ENCODE assay signal across 15 cellular contexts in the genomic region with DNA sequence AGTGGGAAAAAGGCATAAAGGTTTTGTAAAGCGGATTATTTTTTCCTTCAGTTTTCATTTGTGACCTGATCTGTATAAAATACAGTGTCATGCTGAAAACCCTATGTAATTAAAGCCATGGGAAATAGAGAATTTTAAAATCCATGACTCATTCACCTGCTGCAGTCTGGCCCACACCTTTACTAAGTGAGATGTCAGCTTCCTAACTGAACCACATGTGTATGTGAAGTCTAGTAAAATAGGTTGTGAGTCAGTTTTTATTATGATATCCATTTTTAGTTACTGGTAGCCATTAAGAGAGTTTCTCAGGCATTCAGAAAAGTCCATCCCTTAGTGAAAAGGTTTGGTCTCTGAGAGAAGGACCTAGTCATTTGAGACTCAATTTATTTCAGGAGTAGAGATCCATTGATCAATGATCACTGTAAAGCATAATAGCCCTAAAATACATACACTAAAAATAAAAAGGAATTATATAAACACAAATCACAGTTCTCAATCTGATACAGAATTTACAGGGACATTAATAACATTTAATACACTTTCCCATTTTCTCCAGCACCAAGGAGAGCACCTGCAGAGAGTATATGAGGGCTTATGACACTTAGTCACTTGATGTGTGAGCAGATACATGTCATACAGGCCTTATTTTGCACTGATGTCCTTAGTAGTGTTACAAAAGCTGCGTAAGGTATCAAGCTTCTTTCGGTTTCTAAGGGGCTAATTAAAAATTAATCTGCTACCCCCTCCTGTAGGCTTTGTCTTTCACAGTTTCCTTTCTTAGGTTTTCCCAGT.
DNase-seq lines count a peak whose midpoint lies in the region; ATAC-seq and TF ChIP-seq lines count a peak whose summit lies in the region.
"Had no signal": no experiment of that assay in that cellular context is flagged by ENCODE, and none has a peak within 500 bp of the region (broad histone marks: within the 10 kb centered on the region; RNA-seq: fewer than 3 reads in every experiment).

No MANE protein-coding gene starts in this region.

- peaks cover 7% of the 10 kb centered on the region; the same call in 1 of the 2 replicates for H4K20me1 ChIP-seq in PC-3 (ENCODE audit: low read length)

- H3K27me3 ChIP-seq in PC-3 (ENCODE audit: low read length) (no peaks in the 10 kb centered on the region), right cardiac atrium (ENCODE audit: control insufficient read depth, insufficient read depth) (no peaks in the 10 kb centered on the region)
- H3K27me3 ChIP-seq: SJSA1, suprapubic skin had no signal

- no peak overlapping the region for H3K9ac ChIP-seq in PC-3 (ENCODE audit: low read length)

- H3K27ac ChIP-seq in PC-3 (ENCODE audit: low read length) (no peak overlapping the region; the same call in 1 of the 2 replicates), right cardiac atrium (ENCODE audit: low read length) (no peak overlapping the region)
- H3K27ac ChIP-seq: prostate gland, SJSA1, suprapubic skin had no signal

- H3K9me2 ChIP-seq in PC-3 (replicated peaks; ENCODE audit: low read length) = no peaks in the 10 kb centered on the region

- H2AFZ ChIP-seq in PC-3 (ENCODE audit: low read length) = no peak overlapping the region

- TF ChIP-seq CTCF in PC-3 (conservative IDR thresholded peaks at IDR 0.05; ENCODE audit: low read depth, low read length) (no peak), fibroblast of villous mesenchyme (IDR thresholded peaks at IDR 0.05; ENCODE audit: insufficient read depth, low read depth, low read length) (no peak)

- WGBS in right cardiac atrium = 80% methylated on average over 3 of the region's 3 CpGs

- no peak overlapping the region for H3K4me2 ChIP-seq in PC-3 (ENCODE audit: low read length)

- H3F3A ChIP-seq in PC-3 (ENCODE audit: low read length, unreplicated experiment) = no peaks in the 10 kb centered on the region

- H3K9me3 Mint-ChIP-seq in stimulated activated effector memory CD8-positive, alpha-beta T cell treated with anti-CD3 and anti-CD28 coated beads, Interleukin-12 subunit alpha, Interleukin-12 subunit beta, amount 100 ng/mL, for 72 hours = no peaks in the 10 kb centered on the region

- intact Hi-C loops in PC-3 (cut with micrococcal nuclease) (loop anchor here (5.0 to 10.0 kb wide), 2 partner anchors 71 to 106 kb away; a partner anchor contains a TSS), right cardiac atrium (cut with DNase I) (no loop called here)

- H3K27ac Mint-ChIP-seq in stimulated activated effector memory CD8-positive, alpha-beta T cell treated with anti-CD3 and anti-CD28 coated beads, Interleukin-12 subunit alpha, Interleukin-12 subunit beta, amount 100 ng/mL, for 72 hours = no peak overlapping the region
- H3K27ac Mint-ChIP-seq: CD14-positive monocyte had no signal

- BruUV-seq in PC-3 (replicated peaks; lab: Mats Ljungman, UMichigan) = no TSS peak

- POLR2A ChIA-PET in PC-3 (lab: Charles Lee; ENCODE audit: unreplicated experiment) = no interaction called here

- peaks cover 8% of the 10 kb centered on the region for H3K4me1 Mint-ChIP-seq in stimulated activated effector memory CD8-positive, alpha-beta T cell treated with anti-CD3 and anti-CD28 coated beads, Interleukin-12 subunit alpha, Interleukin-12 subunit beta, amount 100 ng/mL, for 72 hours

- CTCF ChIA-PET in PC-3 (lab: Charles Lee) = no interaction called here

- H3K36me3 Mint-ChIP-seq in stimulated activated effector memory CD8-positive, alpha-beta T cell treated with anti-CD3 and anti-CD28 coated beads, Interleukin-12 subunit alpha, Interleukin-12 subunit beta, amount 100 ng/mL, for 72 hours = peaks cover 35% of the 10 kb centered on the region

- ATAC-seq in HG02642 (IDR thresholded peaks at IDR 0.05; ENCODE audit: poor library complexity, unreplicated experiment) (peak; percentile 55), PC-3 (peak; percentile 83), HG02884 (IDR thresholded peaks at IDR 0.05; ENCODE audit: unreplicated experiment) (no peak), right cardiac atrium (no peak)
- ATAC-seq in stimulated activated effector memory CD8-positive, alpha-beta T cell treated with anti-CD3 and anti-CD28 coated beads, Interleukin-12 subunit alpha, Interleukin-12 subunit beta, amount 100 ng/mL, for 72 hours = no peak

- H3K4me3 ChIP-seq in PC-3 (ENCODE audit: low read length) = no peak overlapping the region
- H3K4me3 ChIP-seq in fibroblast of villous mesenchyme (ENCODE audit: low read depth, low read length) = no peak overlapping the region
- H3K4me3 ChIP-seq in right cardiac atrium (ENCODE audit: low read length) = no peak overlapping the region
- H3K4me3 ChIP-seq: prostate gland, SJSA1, suprapubic skin had no signal

- H3K36me3 ChIP-seq in PC-3 (ENCODE audit: low read depth, low read length) = peaks cover 15% of the 10 kb centered on the region; the same call in 1 of the 2 replicates
- H3K36me3 ChIP-seq: prostate gland had no signal

- H3K4me1 ChIP-seq in PC-3 (ENCODE audit: insufficient read depth, low read length) (peaks cover 10% of the 10 kb centered on the region), right cardiac atrium (ENCODE audit: control insufficient read depth, insufficient read depth, low read length) (peaks cover 8% of the 10 kb centered on the region)
- H3K4me1 ChIP-seq: prostate gland had no signal

- peaks cover 28% of the 10 kb centered on the region for H3K79me2 ChIP-seq in PC-3 (ENCODE audit: low read length)

- H3K4me3 Mint-ChIP-seq in stimulated activated effector memory CD8-positive, alpha-beta T cell treated with anti-CD3 and anti-CD28 coated beads, Interleukin-12 subunit alpha, Interleukin-12 subunit beta, amount 100 ng/mL, for 72 hours = no peak overlapping the region
- H3K4me3 Mint-ChIP-seq: CD14-positive monocyte had no signal

- DNase-seq in ELR (ENCODE audit: low read depth) = peak; percentile 29
- DNase-seq in PC-3 = peak; percentile 52
- peak; percentile 9 for DNase-seq in fibroblast of villous mesenchyme (ENCODE audit: low read depth)
- DNase-seq in occipital lobe (lab: John Stamatoyannopoulos, UW) = no peak
- no peak for DNase-seq in stimulated activated effector memory CD8-positive, alpha-beta T cell treated with anti-CD3 and anti-CD28 coated beads, Interleukin-12 subunit alpha, Interleukin-12 subunit beta, amount 100 ng/mL, for 72 hours (ENCODE audit: low spot score in 2 of 2)
- no peak for DNase-seq in right cardiac atrium
- DNase-seq: activated CD4-positive, CD25-positive, alpha-beta regulatory T cell treated with anti-CD3 and anti-CD28 coated beads, Interleukin-2, amount 50 U/mL, for 72 hours; activated effector memory CD4-positive, alpha-beta T cell treated with anti-CD3 and anti-CD28 coated beads, Interleukin-2, amount 50 U/mL, for 16 hours; mesendoderm had no signal

- H3K9me3 ChIP-seq in PC-3 (ENCODE audit: low read length) (no peaks in the 10 kb centered on the region), right cardiac atrium (ENCODE audit: control insufficient read depth, low read length) (no peaks in the 10 kb centered on the region)
- H3K9me3 ChIP-seq: prostate gland, SJSA1, suprapubic skin had no signal

Comparison
In these comparisons a context has a peak if more than half of its experiments do, and no peak if none do; other contexts are left out.
1. DNase-seq: peak in ELR (single experiment), PC-3 (single experiment) and fibroblast of villous mesenchyme (single experiment); none in occipital lobe (single experiment), stimulated activated effector memory CD8-positive, alpha-beta T cell treated with anti-CD3 and anti-CD28 coated beads, Interleukin-12 subunit alpha, Interleukin-12 subunit beta, amount 100 ng/mL, for 72 hours (0 of 2) and right cardiac atrium (0 of 3).
2. ATAC-seq: peak in HG02642 (single experiment) and PC-3 (single experiment); none in HG02884 (single experiment), stimulated activated effector memory CD8-positive, alpha-beta T cell treated with anti-CD3 and anti-CD28 coated beads, Interleukin-12 subunit alpha, Interleukin-12 subunit beta, amount 100 ng/mL, for 72 hours (single experiment) and right cardiac atrium (0 of 2).